Comparison of ENCODE assay signal across 14 cellular contexts in genomic region chr5:10712574-10713366, GRCh38. TPM values are rescaled to one million over a fixed set of nuclear protein-coding genes. Genes with fewer than 3 reads are reported as not detected.
A peak's percentile ranks its signal among the peaks of the same experiment; 100 is the strongest.
DNase-seq lines count a peak whose midpoint lies in the region; ATAC-seq and TF ChIP-seq lines count a peak whose summit lies in the region.
"Had no signal": no experiment of that assay in that cellular context is flagged by ENCODE, and none has a peak within 500 bp of the region (broad histone marks: within the 10 kb centered on the region; RNA-seq: fewer than 3 reads in every experiment).

No MANE protein-coding gene starts in this region.

- no peaks in the 10 kb centered on the region for H3K9me3 ChIP-seq in BE2C

- 93 to 94% methylated on average over 8 of the region's 8 CpGs for WGBS in lower leg skin, 2 donors

- H3K27me3 Mint-ChIP-seq in stimulated activated naive CD8-positive, alpha-beta T cell treated with anti-CD3 and anti-CD28 coated beads, Interleukin-15, amount 100 ng/mL, for 72 hours, result no peaks in the 10 kb centered on the region
- no peaks in the 10 kb centered on the region for H3K27me3 Mint-ChIP-seq in stimulated activated naive B cell treated with anti-CD40 and anti-IgM and Interleukin-4, amounts not matched to agents 10 μg/mL and 1 μg/mL and 100 μg/mL, for 72 hours
- H3K27me3 Mint-ChIP-seq: stimulated activated naive CD8-positive, alpha-beta T cell treated with anti-CD3 and anti-CD28 coated beads, Interleukin-15, Interleukin-2, amounts not matched to agents 100 ng/mL and 50 ng/mL, for 24 hours had no signal

- H3K36me3 Mint-ChIP-seq in stimulated activated naive B cell treated with anti-CD40 and anti-IgM and Interleukin-4, amounts not matched to agents 10 μg/mL and 1 μg/mL and 100 μg/mL, for 72 hours, result peaks cover 49 to 76% of the 10 kb centered on the region in 2 donors

- H3K4me1 ChIP-seq in BE2C, result no peaks in the 10 kb centered on the region

- H3K9me3 Mint-ChIP-seq in stimulated activated naive CD8-positive, alpha-beta T cell treated with anti-CD3 and anti-CD28 coated beads, Interleukin-15, amount 100 ng/mL, for 72 hours, result no peaks in the 10 kb centered on the region
- no peaks in the 10 kb centered on the region for H3K9me3 Mint-ChIP-seq in stimulated activated naive B cell treated with anti-CD40 and anti-IgM and Interleukin-4, amounts not matched to agents 10 μg/mL and 1 μg/mL and 100 μg/mL, for 72 hours
- H3K9me3 Mint-ChIP-seq: stimulated activated naive CD8-positive, alpha-beta T cell treated with anti-CD3 and anti-CD28 coated beads, Interleukin-15, Interleukin-2, amounts not matched to agents 100 ng/mL and 50 ng/mL, for 24 hours; T-helper 1 cell treated with Interleukin-12 subunit alpha and Interleukin-12 subunit beta and Interleukin-4 antibody, amounts not matched to agents 30 μg/mL and 1 μg/mL, for 36 hours had no signal

- no peak for TF ChIP-seq POLR2A in lower leg skin (IDR thresholded peaks at IDR 0.05)

- H3K27me3 ChIP-seq in BE2C, result no peaks in the 10 kb centered on the region

- peak; percentile 80 for ATAC-seq in stimulated activated naive CD8-positive, alpha-beta T cell treated with anti-CD3 and anti-CD28 coated beads, Interleukin-15, amount 100 ng/mL, for 72 hours
- no peak for ATAC-seq in stimulated activated naive CD8-positive, alpha-beta T cell treated with anti-CD3 and anti-CD28 coated beads, Interleukin-15, Interleukin-2, amounts not matched to agents 100 U/mL and 50 U/mL, for 24 hours
- peak; percentile 84 for ATAC-seq in HG02623 (IDR thresholded peaks at IDR 0.05; ENCODE audit: unreplicated experiment)
- ATAC-seq in HG03439 (IDR thresholded peaks at IDR 0.05; ENCODE audit: unreplicated experiment), result peak; percentile 77
- ATAC-seq in stimulated activated naive B cell treated with anti-CD40 and anti-IgM and Interleukin-4, amounts not matched to agents 10 μg/mL and 1 μg/mL and 100 μg/mL, for 72 hours (replicated peaks), result peak; percentile 96

- intact Hi-C loops in lower leg skin (cut with DNase I; ENCODE audit: low total_unique reads), result no loop called here

- peaks cover 17% of the 10 kb centered on the region for H3K4me1 Mint-ChIP-seq in stimulated activated naive CD8-positive, alpha-beta T cell treated with anti-CD3 and anti-CD28 coated beads, Interleukin-15, amount 100 ng/mL, for 72 hours
- H3K4me1 Mint-ChIP-seq in stimulated activated naive B cell treated with anti-CD40 and anti-IgM and Interleukin-4, amounts not matched to agents 10 μg/mL and 1 μg/mL and 100 μg/mL, for 72 hours, result peaks cover 21 to 43% of the 10 kb centered on the region in 2 donors

- no peaks in the 10 kb centered on the region; the same call in 1 of the 2 replicates for H3K36me3 ChIP-seq in BE2C

- H3K4me3 ChIP-seq in lower leg skin (ENCODE audit: low read depth, poor library complexity, severe bottlenecking) (no peak overlapping the region), BE2C (ENCODE audit: low read depth, low read length) (no peak overlapping the region)

- no peak overlapping the region for H3K4me3 Mint-ChIP-seq in stimulated activated naive CD8-positive, alpha-beta T cell treated with anti-CD3 and anti-CD28 coated beads, Interleukin-15, amount 100 ng/mL, for 72 hours
- no peak overlapping the region for H3K4me3 Mint-ChIP-seq in stimulated activated naive B cell treated with anti-CD40 and anti-IgM and Interleukin-4, amounts not matched to agents 10 μg/mL and 1 μg/mL and 100 μg/mL, for 72 hours
- H3K4me3 Mint-ChIP-seq: stimulated activated naive CD8-positive, alpha-beta T cell treated with anti-CD3 and anti-CD28 coated beads, Interleukin-15, Interleukin-2, amounts not matched to agents 100 ng/mL and 50 ng/mL, for 24 hours; T-helper 1 cell treated with Interleukin-12 subunit alpha and Interleukin-12 subunit beta and Interleukin-4 antibody, amounts not matched to agents 30 μg/mL and 1 μg/mL, for 36 hours had no signal

- no peak for DNase-seq in stimulated activated naive CD8-positive, alpha-beta T cell treated with anti-CD3 and anti-CD28 coated beads, Interleukin-15, amount 100 ng/mL, for 72 hours
- DNase-seq in stimulated activated naive CD8-positive, alpha-beta T cell treated with anti-CD3 and anti-CD28 coated beads, Interleukin-15, Interleukin-2, amounts not matched to agents 100 U/mL and 50 U/mL, for 24 hours, result no peak
- no peak for DNase-seq in stimulated activated naive B cell treated with anti-CD40 and anti-IgM and Interleukin-4, amounts not matched to agents 10 μg/mL and 1 μg/mL and 100 μg/mL, for 72 hours
- DNase-seq in 8988T, result no peak
- no peak for DNase-seq in lower leg skin (ENCODE audit: low spot score in 2 of 2)
- no peak for DNase-seq in BE2C
- DNase-seq: ACHN, amygdala, mammary epithelial cell, NCI-H1694 treated with DMSO at 0.1 percent for 48 hours had no signal

- TF ChIP-seq CTCF in lower leg skin (IDR thresholded peaks at IDR 0.05) (no peak), BE2C (IDR thresholded peaks at IDR 0.05; ENCODE audit: low read depth, low read length) (no peak)

- peak overlapping the region in 1 of 2 donors; percentile 58 for H3K27ac Mint-ChIP-seq in stimulated activated naive CD8-positive, alpha-beta T cell treated with anti-CD3 and anti-CD28 coated beads, Interleukin-15, amount 100 ng/mL, for 72 hours
- no peak overlapping the region for H3K27ac Mint-ChIP-seq in stimulated activated naive B cell treated with anti-CD40 and anti-IgM and Interleukin-4, amounts not matched to agents 10 μg/mL and 1 μg/mL and 100 μg/mL, for 72 hours
- H3K27ac Mint-ChIP-seq: stimulated activated naive CD8-positive, alpha-beta T cell treated with anti-CD3 and anti-CD28 coated beads, Interleukin-15, Interleukin-2, amounts not matched to agents 100 ng/mL and 50 ng/mL, for 24 hours; T-helper 1 cell treated with Interleukin-12 subunit alpha and Interleukin-12 subunit beta and Interleukin-4 antibody, amounts not matched to agents 30 μg/mL and 1 μg/mL, for 36 hours had no signal

RNA-seq across cellular contexts. Expression of gene DAP, which starts 48.3 kb away (rescaled TPM):
- 10 to 100 TPM; 36.4 to 41.9 (median 39.7) TPM for total RNA-seq in lower leg skin
- polyA plus RNA-seq in BE2C (2012; ENCODE audit: insufficient read depth, insufficient read length, low read depth), result 61.0 TPM
